In the genomic region with DNA sequence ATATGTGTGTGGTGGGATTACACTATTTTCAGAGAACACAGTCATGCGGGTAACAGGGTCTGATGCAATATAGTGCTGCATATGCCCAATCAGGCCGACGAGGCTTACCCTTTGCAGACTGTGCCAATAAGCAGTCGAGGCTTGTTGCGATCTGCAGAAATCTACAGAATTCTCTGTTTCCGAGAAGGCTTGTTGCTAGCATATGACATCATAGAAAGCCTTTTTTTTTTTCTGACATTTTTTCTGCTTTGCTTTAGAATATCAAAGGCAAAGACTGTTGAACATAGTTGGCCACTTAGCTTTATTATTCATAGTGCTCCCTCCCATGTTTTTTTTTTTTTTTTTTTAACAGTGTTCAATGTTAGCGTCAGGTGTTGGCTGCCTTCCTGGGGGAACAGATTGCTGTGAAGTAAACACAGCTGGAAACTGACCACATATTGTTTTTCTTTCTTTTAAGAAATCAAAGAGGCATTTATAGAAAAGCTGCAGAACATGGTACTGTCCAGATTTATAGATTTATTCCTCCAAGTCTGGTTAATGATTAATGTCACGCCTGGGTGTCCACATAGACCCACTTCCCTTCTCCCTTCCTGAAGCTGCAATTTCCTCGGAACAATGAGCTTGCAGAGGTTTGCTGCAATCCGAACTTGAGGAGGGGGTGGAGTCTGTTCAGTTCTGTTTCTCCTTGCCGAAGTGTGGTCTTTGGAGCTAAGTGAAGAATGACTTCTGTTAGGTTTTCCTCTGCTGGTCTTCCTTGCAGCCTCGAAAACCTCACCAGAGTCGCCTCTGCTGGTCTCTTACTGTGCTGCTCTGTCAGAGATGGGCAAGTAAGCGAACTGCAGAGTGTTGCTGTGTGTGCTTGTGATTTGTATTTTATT, we compare ENCODE assay signal across 8 cellular contexts.
A peak's percentile ranks its signal among the peaks of the same experiment; 100 is the strongest.
DNase-seq lines count a peak whose midpoint lies in the region; ATAC-seq and TF ChIP-seq lines count a peak whose summit lies in the region.

No MANE protein-coding gene starts in this region.

- peak overlapping the region in 1 of 2 donors; percentile 52 for H3K9ac ChIP-seq in liver (ENCODE audit: low read depth in 1 of 2, low read length in 2 of 2)

- POLR2A ChIA-PET in A673 (lab: Charles Lee; ENCODE audit: low non-redundant PET), result interaction anchor here (0.5 kb wide), 1 partner anchor 73 kb away, joined by 3 read pairs; no protein-coding TSS in a partner anchor

- no peak for TF ChIP-seq EP300 in suprapubic skin (IDR thresholded peaks at IDR 0.05)

- CTCF ChIA-PET in A673 (lab: Charles Lee), result no interaction called here

- H3K27ac ChIP-seq in A673 (ENCODE audit: low read depth, low read length, poor library complexity, severe bottlenecking), result peak overlapping the region; percentile 49
- peak overlapping the region; percentile 1 to 66 for H3K27ac ChIP-seq in liver (ENCODE audit: low read depth in 1 of 2, low read length in 2 of 2)
- peak overlapping the region; percentile 32 for H3K27ac ChIP-seq in suprapubic skin

- intact Hi-C loops in A673 (cut with micrococcal nuclease; ENCODE audit: unreplicated experiment), result no loop called here

- H3K27me3 ChIP-seq in A673 (replicated peaks; ENCODE audit: insufficient read depth, low read depth, low read length, poor library complexity), result no peaks in the 10 kb centered on the region
- no peaks in the 10 kb centered on the region for H3K27me3 ChIP-seq in liver (ENCODE audit: control insufficient read depth in 4 of 4, insufficient read depth in 4 of 4, low read length in 3 of 4)
- H3K27me3 ChIP-seq in suprapubic skin, result no peaks in the 10 kb centered on the region

- TF ChIP-seq POLR2A in suprapubic skin (IDR thresholded peaks at IDR 0.05), result no peak

- no peaks in the 10 kb centered on the region for H3K36me3 ChIP-seq in A673 (ENCODE audit: insufficient read depth, low read length, poor library complexity, severe bottlenecking)
- peaks cover 0 to 5% (median 3%) of the 10 kb centered on the region in 4 donors for H3K36me3 ChIP-seq in liver (ENCODE audit: control insufficient read depth in 4 of 4, insufficient read depth in 3 of 4, low read depth in 1 of 4, low read length in 3 of 4)
- no peaks in the 10 kb centered on the region for H3K36me3 ChIP-seq in suprapubic skin

- no peak for TF ChIP-seq CTCF in A673 (conservative IDR thresholded peaks at IDR 0.05; ENCODE audit: low read depth, low read length)
- TF ChIP-seq CTCF in choroid plexus epithelial cell (conservative IDR thresholded peaks at IDR 0.05; ENCODE audit: low read depth, low read length), result peak; percentile 34
- no peak for TF ChIP-seq CTCF in liver (IDR thresholded peaks at IDR 0.05; ENCODE audit: low read depth, low read length, missing input control)
- no peak for TF ChIP-seq CTCF in suprapubic skin (IDR thresholded peaks at IDR 0.05)

- H3K4me1 ChIP-seq in A673 (ENCODE audit: insufficient read depth, low read length, poor library complexity, severe bottlenecking), result peaks cover 21% of the 10 kb centered on the region
- H3K4me1 ChIP-seq in liver (ENCODE audit: control insufficient read depth in 4 of 4, insufficient read depth in 4 of 4, low read length in 3 of 4), result peaks cover 1 to 29% (median 22%) of the 10 kb centered on the region in 4 donors
- peaks cover 23% of the 10 kb centered on the region for H3K4me1 ChIP-seq in suprapubic skin

- TF ChIP-seq RAD21 in liver (IDR thresholded peaks at IDR 0.05), result peak in 1 of 2 donors; percentile 25

- ATAC-seq in GM19455 (IDR thresholded peaks at IDR 0.05; ENCODE audit: unreplicated experiment), result peak; percentile 42

- peak; percentile 62 for DNase-seq in A673 (ENCODE audit: low spot score)
- peak; percentile 89 for DNase-seq in NCI-H2171 treated with DMSO at 0.1 percent for 48 hours (lab: John Stamatoyannopoulos, UW)
- peak; percentile 93 for DNase-seq in choroid plexus epithelial cell (ENCODE audit: low read depth)
- DNase-seq in suprapubic skin (ENCODE audit: low spot score in 2 of 2), result no peak
- no peak for DNase-seq in HuH-7.5 (ENCODE audit: low spot score)
- no peak for DNase-seq in NCI-H226

- H3K9me3 ChIP-seq in A673 (ENCODE audit: low read depth, low read length, poor library complexity, severe bottlenecking) (no peaks in the 10 kb centered on the region), liver (ENCODE audit: control insufficient read depth in 4 of 4, low read length in 3 of 4) (no peaks in the 10 kb centered on the region), suprapubic skin (no peaks in the 10 kb centered on the region)

- 20% methylated on average over 14 of the region's 14 CpGs for WGBS in liver
- 22% methylated on average over 14 of the region's 14 CpGs for WGBS in suprapubic skin

- BruUV-seq in A673 (replicated peaks; lab: Mats Ljungman, UMichigan), result no TSS peak

- peak overlapping the region; percentile 11 for H3K4me3 ChIP-seq in A673 (ENCODE audit: low read depth, low read length, poor library complexity, severe bottlenecking)
- peak overlapping the region; percentile 48 for H3K4me3 ChIP-seq in choroid plexus epithelial cell (ENCODE audit: low read depth, low read length)
- peak overlapping the region; percentile 28 to 57 (median 49) for H3K4me3 ChIP-seq in liver (ENCODE audit: low read depth in 1 of 3, low read length in 3 of 3)
- peak overlapping the region; percentile 15 for H3K4me3 ChIP-seq in suprapubic skin

TF ChIP-seq in liver, 16 proteins besides CTCF, POLR2A, EP300 and RAD21:
- peak; percentile 33 for TF ChIP-seq YY1 (IDR thresholded peaks at IDR 0.05)
- TF ChIP-seq, protein P1, sequence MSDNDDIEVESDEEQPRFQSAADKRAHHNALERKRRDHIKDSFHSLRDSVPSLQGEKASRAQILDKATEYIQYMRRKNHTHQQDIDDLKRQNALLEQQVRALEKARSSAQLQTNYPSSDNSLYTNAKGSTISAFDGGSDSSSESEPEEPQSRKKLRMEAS (IDR thresholded peaks at IDR 0.05), result no peak

Comparison
In these comparisons a context has a peak if more than half of its experiments do, and no peak if none do; other contexts are left out.
1. DNase-seq: peak in A673 (single experiment), NCI-H2171 treated with DMSO at 0.1 percent for 48 hours (single experiment) and choroid plexus epithelial cell (single experiment); none in suprapubic skin (0 of 2), HuH-7.5 (single experiment) and NCI-H226 (single experiment).
2. Peak in every context shown above with its lines, with median percentiles within 50 percentile points of each other: H3K27ac ChIP-seq and H3K4me3 ChIP-seq.